In genomic region chr10:118340486-118340885, GRCh38 we compare ENCODE assay signal across 10 cellular contexts. TPM values are rescaled to one million over a fixed set of nuclear protein-coding genes. Genes with fewer than 3 reads are reported as not detected.
DNase-seq lines count a peak whose midpoint lies in the region; ATAC-seq, FAIRE-seq and TF ChIP-seq lines count a peak whose summit lies in the region.
"Had no signal": no experiment of that assay in that cellular context is flagged by ENCODE, and none has a peak within 500 bp of the region (broad histone marks: within the 10 kb centered on the region; RNA-seq: fewer than 3 reads in every experiment).

No MANE protein-coding gene starts in this region.

- H4K20me1 ChIP-seq in OCI-LY3 (ENCODE audit: insufficient read depth, low read length), result no peaks in the 10 kb centered on the region

- H3K36me3 ChIP-seq in OCI-LY3 (replicated peaks; ENCODE audit: low read depth, low read length), result peaks cover 4% of the 10 kb centered on the region
- no peaks in the 10 kb centered on the region for H3K36me3 ChIP-seq in endocrine pancreas (ENCODE audit: control insufficient read depth, insufficient read depth, low read length)
- peaks cover 0 to 32% (median 9%) of the 10 kb centered on the region in 6 donors for H3K36me3 ChIP-seq in spleen

- ATAC-seq in activated CD8-positive, alpha-beta memory T cell treated with anti-CD3 and anti-CD28 coated beads, Interleukin-2, amount 10 ng/mL, durations not matched to agents 7 days and 5 days, result no peak
- ATAC-seq: esophagus mucosa had no signal

- peaks cover 20% of the 10 kb centered on the region for H3K4me1 ChIP-seq in OCI-LY3 (ENCODE audit: low read length)
- H3K4me1 ChIP-seq in endocrine pancreas (ENCODE audit: control insufficient read depth, insufficient read depth, low read length), result peaks cover 23% of the 10 kb centered on the region
- H3K4me1 ChIP-seq in spleen, result peaks cover 13 to 61% (median 46%) of the 10 kb centered on the region in 6 donors

- H3K27me3 Mint-ChIP-seq in activated CD8-positive, alpha-beta memory T cell treated with anti-CD3 and anti-CD28 coated beads, Interleukin-2, amount 10 ng/mL, durations not matched to agents 7 days and 5 days, result no peaks in the 10 kb centered on the region

- H3K27me3 ChIP-seq in OCI-LY3 (ENCODE audit: low read depth, low read length) (no peaks in the 10 kb centered on the region), endocrine pancreas (ENCODE audit: control insufficient read depth, insufficient read depth, low read length) (no peaks in the 10 kb centered on the region), spleen (replicated peaks in 1 of 7) (no peaks in the 10 kb centered on the region)

- H3K4me3 ChIP-seq in OCI-LY3 (ENCODE audit: low read length) (no peak overlapping the region), endocrine pancreas (ENCODE audit: control insufficient read depth, insufficient read depth, low read length) (peak overlapping the region; percentile 95), spleen (peak overlapping the region in 5 of 8 donors; percentile 2 to 99 (median 96))

- H3K9me3 ChIP-seq in OCI-LY3 (ENCODE audit: insufficient read depth, low read length), result no peaks in the 10 kb centered on the region
- no peaks in the 10 kb centered on the region for H3K9me3 ChIP-seq in endocrine pancreas (ENCODE audit: control insufficient read depth, low read length)
- no peaks in the 10 kb centered on the region for H3K9me3 ChIP-seq in spleen

- H3K9me3 Mint-ChIP-seq in activated CD8-positive, alpha-beta memory T cell treated with anti-CD3 and anti-CD28 coated beads, Interleukin-2, amount 10 ng/mL, durations not matched to agents 7 days and 5 days (ENCODE audit: low read depth), result no peaks in the 10 kb centered on the region

- CTCF ChIA-PET in activated CD8-positive, alpha-beta memory T cell treated with anti-CD3 and anti-CD28 coated beads, Interleukin-2, amount 10 ng/mL, durations not matched to agents 7 days and 5 days (lab: Charles Lee), result no interaction called here

- no peak overlapping the region for H3K27ac Mint-ChIP-seq in activated CD8-positive, alpha-beta memory T cell treated with anti-CD3 and anti-CD28 coated beads, Interleukin-2, amount 10 ng/mL, durations not matched to agents 7 days and 5 days

- peak overlapping the region; percentile 48 for H3K4me3 Mint-ChIP-seq in activated CD8-positive, alpha-beta memory T cell treated with anti-CD3 and anti-CD28 coated beads, Interleukin-2, amount 10 ng/mL, durations not matched to agents 7 days and 5 days

- peak overlapping the region; percentile 74 for H3K4me2 ChIP-seq in OCI-LY3 (ENCODE audit: low read length)

- intact Hi-C loops in spleen (cut with DNase I; ENCODE audit: low total_unique reads), result no loop called here

- H3K9ac ChIP-seq in OCI-LY3 (ENCODE audit: low read length), result no peak overlapping the region
- no peak overlapping the region for H3K9ac ChIP-seq in endocrine pancreas (ENCODE audit: control insufficient read depth, insufficient read depth, low read length)

- H3K27ac ChIP-seq in OCI-LY3 (ENCODE audit: low read length) (no peak overlapping the region), spleen (peak overlapping the region in 5 of 8 donors; percentile 16 to 84 (median 56))

- WGBS in spleen, 5 donors, result 84 to 95% (median 92%) methylated on average over 2 of the region's 2 CpGs

- DNase-seq in activated CD8-positive, alpha-beta memory T cell treated with anti-CD3 and anti-CD28 coated beads, Interleukin-2, amount 10 ng/mL, durations not matched to agents 7 days and 5 days, result no peak
- DNase-seq in activated CD8-positive, alpha-beta memory T cell treated with anti-CD3 and anti-CD28 coated beads, Interleukin-2, amount 50 U/mL, for 48 hours, result no peak
- DNase-seq in spleen (no peak), HTR-8/SVneo (ENCODE audit: insufficient read length, low spot score) (no peak), H54 (ENCODE audit: insufficient read length, low spot score) (no peak), H4 (ENCODE audit: low spot score) (no peak)
- DNase-seq: NCI-H524 had no signal

- H3K4me1 Mint-ChIP-seq in activated CD8-positive, alpha-beta memory T cell treated with anti-CD3 and anti-CD28 coated beads, Interleukin-2, amount 10 ng/mL, durations not matched to agents 7 days and 5 days, result peaks cover 37% of the 10 kb centered on the region

- peaks cover 15% of the 10 kb centered on the region for H3K36me3 Mint-ChIP-seq in activated CD8-positive, alpha-beta memory T cell treated with anti-CD3 and anti-CD28 coated beads, Interleukin-2, amount 10 ng/mL, durations not matched to agents 7 days and 5 days

- FAIRE-seq in HTR-8/SVneo (lab: Jason Lieb, UNC) (no peak), H54 (lab: Jason Lieb, UNC) (no peak)

- peaks cover 34% of the 10 kb centered on the region for H3K79me2 ChIP-seq in OCI-LY3 (ENCODE audit: low read length)

- TF ChIP-seq CTCF in OCI-LY3 (IDR thresholded peaks at IDR 0.05; ENCODE audit: low read depth, low read length), result no peak
- TF ChIP-seq CTCF in spleen (IDR thresholded peaks at IDR 0.05 in 8 of 11, conservative IDR thresholded peaks at IDR 0.05 in 3 of 11), result no peak

- no peak overlapping the region for H2AFZ ChIP-seq in OCI-LY3 (ENCODE audit: low read depth, low read length)

- TF ChIP-seq POLR2A in spleen (IDR thresholded peaks at IDR 0.05), result no peak
- TF ChIP-seq POLR2A in H54 (IDR thresholded peaks at IDR 0.05; ENCODE audit: low read depth, low read length), result no peak

RNA-seq across cellular contexts. Expression of gene FAM204A, which starts 1.6 kb away (rescaled TPM):
- total RNA-seq in activated CD8-positive, alpha-beta memory T cell treated with anti-CD3 and anti-CD28 coated beads, Interleukin-2, amount 10 ng/mL, durations not matched to agents 7 days and 5 days, result 10 to 100 TPM; 51.7 to 59.7 TPM
- total RNA-seq in spleen, result 10 to 100 TPM; 39.5 to 78.2 (median 58.9) TPM
- polyA plus RNA-seq in spleen, result 10 to 100 TPM; 41.2 to 50.0 (median 49.6) TPM
- 85.7 and 88.9 TPM in 2 replicates for total RNA-seq in H4 (2014; rRNA removed; shearing (Covaris generic))
